In genomic region chr6:36623547-36624459, GRCh38 we compare ENCODE assay signal across 7 cellular contexts. TPM values are rescaled to one million over a fixed set of nuclear protein-coding genes. Genes with fewer than 3 reads are reported as not detected.
DNase-seq lines count a peak whose midpoint lies in the region; FAIRE-seq and TF ChIP-seq lines count a peak whose summit lies in the region.

No MANE protein-coding gene starts in this region.

- TF ChIP-seq CTCF in GM12875 (IDR thresholded peaks at IDR 0.05; ENCODE audit: borderline replicate concordance, insufficient read depth, low read depth, low read length) (peak; percentile 89), HL-60 (IDR thresholded peaks at IDR 0.05; ENCODE audit: insufficient read depth, low read length) (peak; percentile 93), H1 (IDR thresholded peaks at IDR 0.05; ENCODE audit: control extremely low read depth in 1 of 3, insufficient read depth in 1 of 3, low read depth in 1 of 3, low read length in 3 of 3) (peak; percentile 88 to 95 (median 94)), mesothelial cell of epicardium (IDR thresholded peaks at IDR 0.05; ENCODE audit: unreplicated experiment) (peak; percentile 83)

- no peak overlapping the region for H3K23ac ChIP-seq in H1 (ENCODE audit: insufficient read length)

- no peaks in the 10 kb centered on the region for H3K9me3 Mint-ChIP-seq in mesothelial cell of epicardium

- peak overlapping the region; percentile 27; the same call in 1 of the 2 replicates for H2BK5ac ChIP-seq in H1 (ENCODE audit: low read depth, low read length)

- peak; percentile 13 for FAIRE-seq in H1 (lab: Jason Lieb, UNC)

- H3K27me3 ChIP-seq in HL-60 (ENCODE audit: insufficient read depth, poor library complexity, severe bottlenecking) (no peaks in the 10 kb centered on the region), H1 (replicated peaks in 1 of 4; ENCODE audit: control insufficient read depth in 3 of 4, extremely low read depth in 1 of 4, insufficient read depth in 3 of 4, low read length in 3 of 4) (no peaks in the 10 kb centered on the region)

- H3K27ac ChIP-seq in HL-60 (replicated peaks) (peak overlapping the region; percentile 2), H1 (ENCODE audit: low read depth, low read length) (no peak overlapping the region)

- H3K36me3 ChIP-seq in H1 (ENCODE audit: control insufficient read depth in 2 of 4, insufficient read depth in 4 of 4, low read length in 3 of 4): no peaks in the 10 kb centered on the region

- TF ChIP-seq POLR2A in H1 (IDR thresholded peaks at IDR 0.05; ENCODE audit: control extremely low read depth in 1 of 2, low read depth in 2 of 2, low read length in 2 of 2): no peak

- no peak overlapping the region for H4K91ac ChIP-seq in H1 (replicated peaks; ENCODE audit: insufficient read length, low read length)

- no peak overlapping the region for H3K27ac Mint-ChIP-seq in mesothelial cell of epicardium

- H3K23me2 ChIP-seq in H1 (ENCODE audit: low read depth, low read length): no peaks in the 10 kb centered on the region

- no peaks in the 10 kb centered on the region for H3K27me3 Mint-ChIP-seq in mesothelial cell of epicardium (ENCODE audit: low read depth)

- TF ChIP-seq RAD21 in H1 (IDR thresholded peaks at IDR 0.05 in 1 of 2, conservative IDR thresholded peaks at IDR 0.05 in 1 of 2; ENCODE audit: low read depth in 2 of 2, low read length in 2 of 2): peak; percentile 95 to 96

- no peak for TF ChIP-seq EP300 in H1 (IDR thresholded peaks at IDR 0.05; ENCODE audit: borderline replicate concordance in 1 of 2, low read depth in 2 of 2, low read length in 2 of 2)

- DNase-seq in HL-60 (ENCODE audit: low read depth in 1 of 2, low spot score in 1 of 2) (peak in 1 of 2 experiments; percentile 81), NCI-H82 treated with DMSO at 0.1 percent for 48 hours (lab: John Stamatoyannopoulos, UW; ENCODE audit: unreplicated experiment) (peak; percentile 40), H1 (ENCODE audit: low read depth in 1 of 2, low spot score in 2 of 2) (peak; percentile 63 to 96), mesothelial cell of epicardium (ENCODE audit: low spot score in 2 of 2, unreplicated experiment in 2 of 2) (peak; percentile 59 to 86)
- peak; percentile 51 to 59 for DNase-seq in activated CD8-positive, alpha-beta memory T cell treated with anti-CD3 and anti-CD28 coated beads for 1 hour (ENCODE audit: extremely low read depth in 1 of 2, low read depth in 1 of 2)
- DNase-seq in stimulated activated CD8-positive, alpha-beta memory T cell treated with anti-CD3 and anti-CD28 coated beads, Interleukin-2, amount 100 ng/mL, for 48 hours (ENCODE audit: low read depth in 2 of 2): peak; percentile 43 to 75

- H4K5ac ChIP-seq in H1 (ENCODE audit: insufficient read length, low read depth, low read length): no peak overlapping the region

- H2BK15ac ChIP-seq in H1 (ENCODE audit: low read length): no peak overlapping the region

- no peak overlapping the region for H3K18ac ChIP-seq in H1 (ENCODE audit: extremely low read depth, low read length)

- whole genome bisulfite sequencing in H1 (ENCODE audit: extremely low coverage in 1 of 2, insufficient coverage in 1 of 2, insufficient read length in 1 of 2, insufficient replicate concordance in 2 of 2, low coverage in 1 of 2, low lambda C conversion rate in 2 of 2, missing lambda C conversion rate in 1 of 2), 2 experiments: 61% methylated on average over 18 of the region's 18 CpGs; no CpG with 5 or more reads in 1 of the 2 experiments

- no peak overlapping the region for H2BK20ac ChIP-seq in H1 (ENCODE audit: low read length)

- 0 out of 2 replicates have a peak overlapping the region, but pooled peaks have one; percentile 18 for H2BK12ac ChIP-seq in H1 (ENCODE audit: low read depth, low read length)

- H3K4ac ChIP-seq in H1 (replicated peaks; ENCODE audit: insufficient read length, low read depth, low read length): no peak overlapping the region

- H3K4me2 ChIP-seq in H1 (ENCODE audit: insufficient read depth in 1 of 2, low read depth in 2 of 2, low read length in 2 of 2): no peak overlapping the region

- H3K14ac ChIP-seq in H1 (ENCODE audit: insufficient read length): no peak overlapping the region

- peaks cover 9% of the 10 kb centered on the region for H3K4me1 Mint-ChIP-seq in mesothelial cell of epicardium

- H3K79me1 ChIP-seq in H1 (ENCODE audit: low read depth, low read length): no peaks in the 10 kb centered on the region

- CTCF ChIA-PET in H1 (lab: Charles Lee; ENCODE audit: partially characterized antibody): interaction anchor here (0.6 to 4.4 kb wide), 33 partner anchors 8 to 537 kb away, joined by 3 to 52 read pairs (median 4); partner anchors contain the start of gene CDKN1A

- POLR2A ChIA-PET in H1 (lab: Charles Lee; ENCODE audit: partially characterized antibody): interaction anchor here (0.6 to 0.8 kb wide), 2 partner anchors 9 to 18 kb away, joined by 3 read pairs; no protein-coding TSS in a partner anchor

- no peaks in the 10 kb centered on the region for H3K79me2 ChIP-seq in H1 (ENCODE audit: control insufficient read depth in 1 of 2, insufficient read depth in 2 of 2, low read length in 2 of 2)

- no peaks in the 10 kb centered on the region for H3K9me3 ChIP-seq in H1 (ENCODE audit: insufficient read depth in 2 of 2, low read depth in 1 of 2, low read length in 1 of 2)

- H2AK5ac ChIP-seq in H1 (ENCODE audit: low read depth, low read length): no peak overlapping the region

- H2BK120ac ChIP-seq in H1 (replicated peaks; ENCODE audit: low read depth, low read length): no peak overlapping the region

- peaks cover 0 to 2% (median 0%) of the 10 kb centered on the region in 4 experiments; a peak in 1 of 7 replicates for H3K4me1 ChIP-seq in H1 (replicated peaks in 1 of 4; ENCODE audit: control insufficient read depth in 3 of 4, insufficient read depth in 4 of 4, low read length in 3 of 4)

- H3K4me3 Mint-ChIP-seq in mesothelial cell of epicardium: no peak overlapping the region

- no peak overlapping the region for H4K8ac ChIP-seq in H1 (ENCODE audit: extremely low read depth, insufficient read depth, low read length)

- H3K36me3 Mint-ChIP-seq in mesothelial cell of epicardium: no peaks in the 10 kb centered on the region

- no peak overlapping the region for H2AFZ ChIP-seq in H1 (ENCODE audit: low read length)

- H3K56ac ChIP-seq in H1 (replicated peaks; ENCODE audit: insufficient read length, low read depth, low read length): no peak overlapping the region

- H4K20me1 ChIP-seq in H1 (replicated peaks in 1 of 2; ENCODE audit: control insufficient read depth in 1 of 2, insufficient read depth in 2 of 2, low read length in 2 of 2): no peaks in the 10 kb centered on the region

- H3K4me3 ChIP-seq in GM12875 (ENCODE audit: low read depth, low read length) (no peak overlapping the region), HL-60 (replicated peaks; ENCODE audit: insufficient read depth, low read length) (no peak overlapping the region), H1 (ENCODE audit: extremely low read depth in 1 of 4, insufficient read depth in 2 of 4, low read depth in 3 of 4, low read length in 4 of 4) (no peak overlapping the region)

- H3K9ac ChIP-seq in H1 (replicated peaks in 1 of 4; ENCODE audit: extremely low read depth in 1 of 4, low read depth in 3 of 4, low read length in 3 of 4): no peak overlapping the region

TF ChIP-seq in H1, 55 proteins besides CTCF, POLR2A, EP300 and RAD21:
- peak; percentile 31 to 72; a peak in 2 of 4 replicates for TF ChIP-seq SIN3A (conservative IDR thresholded peaks at IDR 0.05 in 1 of 2, IDR thresholded peaks at IDR 0.05 in 1 of 2; ENCODE audit: low read depth in 1 of 2, low read length in 2 of 2)
- TF ChIP-seq KDM1A (IDR thresholded peaks at IDR 0.05; ENCODE audit: borderline replicate concordance, low read length): no peak
- peak; percentile 27; the same call in 1 of the 2 replicates for TF ChIP-seq MAX (IDR thresholded peaks at IDR 0.05)
- TF ChIP-seq POLR2AphosphoS5 (IDR thresholded peaks at IDR 0.05; ENCODE audit: low read depth, low read length): no peak
- 0 out of 2 replicates have a peak, but pooled peaks have one; percentile 15 for TF ChIP-seq TEAD4 (IDR thresholded peaks at IDR 0.05; ENCODE audit: low read depth, low read length)

RNA-seq across cellular contexts. Expression of gene SRSF3, which starts 29.6 kb away (rescaled TPM):
- total RNA-seq in H1 (2021; fragmentation: NEBNext Ultra II Directional; extraction: Animal tissue kit (Norgen Biotek cat#: 25700)): 689 and 705 TPM in 2 replicates
- 471 and 548 TPM in 2 replicates for polyA plus RNA-seq in H1 (2011; rRNA removed)
- 649 TPM for polyA plus RNA-seq in H1 (2011; cell fraction: cytosol; rRNA removed)
- 159 TPM for polyA plus RNA-seq in H1 (2011; cell fraction: nucleus; rRNA removed)
- 696 to 1,158 TPM (median 791 TPM) in 4 replicates for polyA plus RNA-seq in H1 (2012, experiment 1 of 2)
- polyA plus RNA-seq in H1 (2012, experiment 2 of 2): 40.8 TPM
- polyA plus RNA-seq in H1 (2013, experiment 1 of 2): 293 TPM
- polyA plus RNA-seq in H1 (2013, experiment 2 of 2): 286 TPM
- 323 and 336 TPM in 2 replicates for polyA minus RNA-seq in H1 (2011; rRNA and poly(A)+ RNA removed)
- 155 TPM for polyA minus RNA-seq in H1 (2011; cell fraction: cytosol; rRNA and poly(A)+ RNA removed)
- polyA minus RNA-seq in H1 (2011; cell fraction: nucleus; rRNA and poly(A)+ RNA removed): 183 TPM
- 404 to 411 TPM (median 407 TPM) in 3 replicates for total RNA-seq in mesothelial cell of epicardium

RNA-seq across cellular contexts. Expression of gene CDKN1A, which starts 54.7 kb away (rescaled TPM):
- total RNA-seq in H1 (2021; fragmentation: NEBNext Ultra II Directional; extraction: Animal tissue kit (Norgen Biotek cat#: 25700)): 14.5 and 15.2 TPM in 2 replicates
- polyA plus RNA-seq in H1 (2011; rRNA removed): 36.0 and 56.1 TPM in 2 replicates
- polyA plus RNA-seq in H1 (2011; cell fraction: cytosol; rRNA removed): 26.6 TPM
- 39.2 TPM for polyA plus RNA-seq in H1 (2011; cell fraction: nucleus; rRNA removed)
- 23.5 to 37.7 TPM (median 28.4 TPM) in 4 replicates for polyA plus RNA-seq in H1 (2012, experiment 1 of 2)
- 42.7 TPM for polyA plus RNA-seq in H1 (2012, experiment 2 of 2)
- polyA plus RNA-seq in H1 (2013, experiment 1 of 2): 15.1 TPM
- 16.1 TPM for polyA plus RNA-seq in H1 (2013, experiment 2 of 2)
- 15.5 and 20.6 TPM in 2 replicates for polyA minus RNA-seq in H1 (2011; rRNA and poly(A)+ RNA removed)
- 14.0 TPM for polyA minus RNA-seq in H1 (2011; cell fraction: cytosol; rRNA and poly(A)+ RNA removed)
- 33.3 TPM for polyA minus RNA-seq in H1 (2011; cell fraction: nucleus; rRNA and poly(A)+ RNA removed)
- 54.1 to 57.1 TPM (median 55.2 TPM) in 3 replicates for total RNA-seq in mesothelial cell of epicardium
